8 cellular contexts compared by ENCODE assay signal in genomic region chr17:5526821-5527598, GRCh38. TPM values are rescaled to one million over a fixed set of nuclear protein-coding genes. Genes with fewer than 3 reads are reported as not detected.
A peak's percentile ranks its signal among the peaks of the same experiment; 100 is the strongest.
DNase-seq lines count a peak whose midpoint lies in the region; ATAC-seq and TF ChIP-seq lines count a peak whose summit lies in the region.

No MANE protein-coding gene starts in this region.

- no peak for TF ChIP-seq CTCF in upper lobe of right lung (IDR thresholded peaks at IDR 0.05)
- no peak for TF ChIP-seq CTCF in H9 (conservative IDR thresholded peaks at IDR 0.05)

- no peak overlapping the region for H3K56ac ChIP-seq in H9 (ENCODE audit: insufficient read length, low read depth, low read length)

- H3K4me3 ChIP-seq in trophoblast cell (ENCODE audit: low read depth, low read length), result no peak overlapping the region
- no peak overlapping the region for H3K4me3 ChIP-seq in upper lobe of right lung

- peak overlapping the region; percentile 32 for H2AK5ac ChIP-seq in trophoblast cell (ENCODE audit: low read length)
- no peak overlapping the region for H2AK5ac ChIP-seq in H9 (ENCODE audit: insufficient read length, low read length)

- H4K91ac ChIP-seq in trophoblast cell (ENCODE audit: low read depth, low read length), result peak overlapping the region; percentile 86
- H4K91ac ChIP-seq in H9 (ENCODE audit: insufficient read length, low read depth, low read length), result no peak overlapping the region

- H3K23ac ChIP-seq in trophoblast cell (ENCODE audit: low read length), result no peak overlapping the region
- H3K23ac ChIP-seq in H9 (ENCODE audit: insufficient read length, low read depth, low read length), result no peak overlapping the region

- WGBS in trophoblast cell (ENCODE audit: extremely low coverage, insufficient coverage, insufficient read length), result no CpG with 5 or more reads among the region's 14 CpGs
- no CpG with 5 or more reads among the region's 14 CpGs for WGBS in H9 (ENCODE audit: extremely low coverage, insufficient read length, low lambda C conversion rate)

- peaks cover 2% of the 10 kb centered on the region for H3K9me3 ChIP-seq in trophoblast cell (ENCODE audit: insufficient read depth, low read depth, low read length)
- no peaks in the 10 kb centered on the region for H3K9me3 ChIP-seq in upper lobe of right lung
- H3K9me3 ChIP-seq in H9 (ENCODE audit: control insufficient read depth, low read depth, low read length), result no peaks in the 10 kb centered on the region

- H3K27ac ChIP-seq in trophoblast cell (ENCODE audit: low read depth, low read length) (peak overlapping the region; percentile 8), upper lobe of right lung (no peak overlapping the region), H9 (ENCODE audit: insufficient read length, low read depth, low read length) (no peak overlapping the region)

- H4K5ac ChIP-seq in H9 (ENCODE audit: insufficient read length, low read depth, low read length), result no peak overlapping the region

- H3K18ac ChIP-seq in trophoblast cell (ENCODE audit: low read length) (peak overlapping the region; percentile 26), H9 (ENCODE audit: insufficient read length, low read depth, low read length) (no peak overlapping the region)

- no peaks in the 10 kb centered on the region for H3K23me2 ChIP-seq in H9 (ENCODE audit: insufficient read length, low read depth, low read length, poor library complexity, severe bottlenecking)

- H4K20me1 ChIP-seq in H9 (ENCODE audit: control insufficient read depth, insufficient read depth, insufficient read length), result no peaks in the 10 kb centered on the region

- intact Hi-C loops in upper lobe of right lung (cut with DNase I), result no loop called here

- peak overlapping the region; percentile 62 for H2BK120ac ChIP-seq in trophoblast cell (ENCODE audit: insufficient read depth, low read length, poor library complexity)
- H2BK120ac ChIP-seq in H9 (ENCODE audit: low read depth, low read length, poor library complexity, severe bottlenecking), result no peak overlapping the region

- H3T11ph ChIP-seq in H9 (ENCODE audit: low read length), result no peak overlapping the region

- H3K4me1 Mint-ChIP-seq in activated T-cell treated with anti-CD3 and anti-CD28 coated beads, Interleukin-2, amount 50 U/mL, for 24 hours (ENCODE audit: low read depth), result peaks cover 18% of the 10 kb centered on the region
- H3K4me1 Mint-ChIP-seq in H9, result peaks cover 1 to 2% of the 10 kb centered on the region in 2 experiments; a peak in 2 of 4 replicates

- H4K12ac ChIP-seq in trophoblast cell (ENCODE audit: low read depth, low read length), result no peak overlapping the region

- H3K14ac ChIP-seq in trophoblast cell (ENCODE audit: low read length) (peak overlapping the region; percentile 59), H9 (ENCODE audit: insufficient read depth, low read length) (no peak overlapping the region)

- H4K8ac ChIP-seq in trophoblast cell (ENCODE audit: low read depth, low read length) (peak overlapping the region; percentile 49), H9 (replicated peaks; ENCODE audit: insufficient read length, low read depth, low read length) (no peak overlapping the region)

- DNase-seq in GM04504 (ENCODE audit: low read depth) (peak; percentile 96), NCI-H2171 (lab: John Stamatoyannopoulos, UW) (peak; percentile 22), foreskin melanocyte (peak; percentile 70), trophoblast cell (peak; percentile 76 to 85), upper lobe of right lung (peak; percentile 36), H9 (no peak)
- peak; percentile 71 for DNase-seq in activated T-cell treated with anti-CD3 and anti-CD28 coated beads, Interleukin-2, amount 50 U/mL, for 24 hours

- H2BK12ac ChIP-seq in trophoblast cell (ENCODE audit: low read length), result peak overlapping the region; percentile 63
- H2BK12ac ChIP-seq in H9 (ENCODE audit: insufficient read length, low read depth, low read length), result no peak overlapping the region

- H3K36me3 Mint-ChIP-seq in activated T-cell treated with anti-CD3 and anti-CD28 coated beads, Interleukin-2, amount 50 U/mL, for 24 hours (ENCODE audit: low read depth), result peaks cover 82% of the 10 kb centered on the region
- no peaks in the 10 kb centered on the region for H3K36me3 Mint-ChIP-seq in H9 (ENCODE audit: insufficient read depth in 1 of 3, low read depth in 3 of 3)

- peak overlapping the region; percentile 11 for H3K4me3 Mint-ChIP-seq in activated T-cell treated with anti-CD3 and anti-CD28 coated beads, Interleukin-2, amount 50 U/mL, for 24 hours
- no peak overlapping the region for H3K4me3 Mint-ChIP-seq in H9

- H2AFZ ChIP-seq in trophoblast cell (ENCODE audit: insufficient read depth, low read length, poor library complexity) (peak overlapping the region; percentile 17), H9 (ENCODE audit: low read length) (no peak overlapping the region)

- no peak overlapping the region for H2BK20ac ChIP-seq in H9 (ENCODE audit: low read depth, low read length, poor library complexity, severe bottlenecking)

- no peak overlapping the region for H3K4me2 ChIP-seq in trophoblast cell (ENCODE audit: low read length)
- H3K4me2 ChIP-seq in H9 (ENCODE audit: insufficient read depth, insufficient read length, low read length), result no peak overlapping the region

- no peak overlapping the region for H2BK15ac ChIP-seq in H9 (ENCODE audit: low read depth, low read length)

- H3K79me2 ChIP-seq in trophoblast cell (ENCODE audit: control insufficient read depth, insufficient read depth, low read length, poor library complexity), result no peaks in the 10 kb centered on the region
- H3K79me2 ChIP-seq in H9 (ENCODE audit: insufficient read depth, low read length), result no peaks in the 10 kb centered on the region

- ATAC-seq in upper lobe of right lung (peak; percentile 19), HG02623 (IDR thresholded peaks at IDR 0.05; ENCODE audit: unreplicated experiment) (no peak)

- H3K79me1 ChIP-seq in trophoblast cell (ENCODE audit: low read length) (peaks cover 5% of the 10 kb centered on the region), H9 (ENCODE audit: insufficient read depth, low read depth, low read length, poor library complexity, severe bottlenecking) (no peaks in the 10 kb centered on the region)

- H3K27me3 ChIP-seq in trophoblast cell (ENCODE audit: insufficient read depth, low read length) (no peaks in the 10 kb centered on the region), upper lobe of right lung (no peaks in the 10 kb centered on the region), H9 (ENCODE audit: insufficient read depth, low read length) (no peaks in the 10 kb centered on the region)

- H3K9ac ChIP-seq in trophoblast cell (ENCODE audit: low read length), result no peak overlapping the region
- H3K9ac ChIP-seq in H9 (ENCODE audit: extremely low read depth, insufficient read length, low read length), result no peak overlapping the region

- H3K27me3 Mint-ChIP-seq in activated T-cell treated with anti-CD3 and anti-CD28 coated beads, Interleukin-2, amount 50 U/mL, for 24 hours, result no peaks in the 10 kb centered on the region
- peaks cover 4% of the 10 kb centered on the region for H3K27me3 Mint-ChIP-seq in H9 (ENCODE audit: low read depth)

- H3K9me3 Mint-ChIP-seq in activated T-cell treated with anti-CD3 and anti-CD28 coated beads, Interleukin-2, amount 50 U/mL, for 24 hours, result no peaks in the 10 kb centered on the region
- H3K9me3 Mint-ChIP-seq in H9, result no peaks in the 10 kb centered on the region

- H3K4ac ChIP-seq in trophoblast cell (ENCODE audit: low read depth, low read length) (no peak overlapping the region), H9 (ENCODE audit: low read depth, low read length) (no peak overlapping the region)

- peaks cover 7 to 8% of the 10 kb centered on the region in 2 experiments for H3K4me1 ChIP-seq in trophoblast cell (ENCODE audit: control insufficient read depth in 1 of 2, insufficient read depth in 2 of 2, low read length in 2 of 2)
- no peaks in the 10 kb centered on the region for H3K4me1 ChIP-seq in upper lobe of right lung
- H3K4me1 ChIP-seq in H9 (ENCODE audit: insufficient read depth, low read length), result no peaks in the 10 kb centered on the region

- peak overlapping the region; percentile 94 for H3K27ac Mint-ChIP-seq in activated T-cell treated with anti-CD3 and anti-CD28 coated beads, Interleukin-2, amount 50 U/mL, for 24 hours
- no peak overlapping the region; a peak in 1 of 7 replicates for H3K27ac Mint-ChIP-seq in H9

- H3K36me3 ChIP-seq in trophoblast cell (ENCODE audit: control insufficient read depth in 1 of 2, insufficient read depth in 2 of 2, low read length in 2 of 2), result no peaks in the 10 kb centered on the region
- H3K36me3 ChIP-seq in upper lobe of right lung, result peaks cover 56% of the 10 kb centered on the region

- no peak overlapping the region for H2BK5ac ChIP-seq in trophoblast cell (ENCODE audit: low read depth, low read length, poor library complexity)
- no peak overlapping the region for H2BK5ac ChIP-seq in H9 (ENCODE audit: insufficient read length, low read length)

RNA-seq across cellular contexts. Expression of gene MIS12, which starts 40.6 kb away (rescaled TPM):
- 21.3 and 22.0 TPM in 2 replicates for polyA plus RNA-seq in trophoblast cell (2013)
- 17.0 TPM for total RNA-seq in upper lobe of right lung
- 28.6 and 30.7 TPM in 2 replicates for total RNA-seq in H9 (2021)

RNA-seq across cellular contexts. Expression of gene DERL2, which starts 41.0 kb away (rescaled TPM):
- polyA plus RNA-seq in trophoblast cell (2013), result 47.9 and 48.2 TPM in 2 replicates
- total RNA-seq in upper lobe of right lung, result 64.0 TPM
- total RNA-seq in H9 (2021), result 83.2 and 85.6 TPM in 2 replicates

RNA-seq across cellular contexts. Expression of gene NLRP1, which starts 57.3 kb away (rescaled TPM):
- polyA plus RNA-seq in trophoblast cell (2013), result 5.6 TPM in 2 replicates
- 33.2 TPM for total RNA-seq in upper lobe of right lung
- total RNA-seq in H9 (2021), result 11.0 and 12.1 TPM in 2 replicates

RNA-seq across cellular contexts. Expression of gene DHX33, which starts 58.2 kb away (rescaled TPM):
- 9.5 and 10.1 TPM in 2 replicates for polyA plus RNA-seq in trophoblast cell (2013)
- total RNA-seq in upper lobe of right lung (10.4 TPM), H9 (2021) (66.7 and 69.9 TPM in 2 replicates)
